In the genomic region with DNA sequence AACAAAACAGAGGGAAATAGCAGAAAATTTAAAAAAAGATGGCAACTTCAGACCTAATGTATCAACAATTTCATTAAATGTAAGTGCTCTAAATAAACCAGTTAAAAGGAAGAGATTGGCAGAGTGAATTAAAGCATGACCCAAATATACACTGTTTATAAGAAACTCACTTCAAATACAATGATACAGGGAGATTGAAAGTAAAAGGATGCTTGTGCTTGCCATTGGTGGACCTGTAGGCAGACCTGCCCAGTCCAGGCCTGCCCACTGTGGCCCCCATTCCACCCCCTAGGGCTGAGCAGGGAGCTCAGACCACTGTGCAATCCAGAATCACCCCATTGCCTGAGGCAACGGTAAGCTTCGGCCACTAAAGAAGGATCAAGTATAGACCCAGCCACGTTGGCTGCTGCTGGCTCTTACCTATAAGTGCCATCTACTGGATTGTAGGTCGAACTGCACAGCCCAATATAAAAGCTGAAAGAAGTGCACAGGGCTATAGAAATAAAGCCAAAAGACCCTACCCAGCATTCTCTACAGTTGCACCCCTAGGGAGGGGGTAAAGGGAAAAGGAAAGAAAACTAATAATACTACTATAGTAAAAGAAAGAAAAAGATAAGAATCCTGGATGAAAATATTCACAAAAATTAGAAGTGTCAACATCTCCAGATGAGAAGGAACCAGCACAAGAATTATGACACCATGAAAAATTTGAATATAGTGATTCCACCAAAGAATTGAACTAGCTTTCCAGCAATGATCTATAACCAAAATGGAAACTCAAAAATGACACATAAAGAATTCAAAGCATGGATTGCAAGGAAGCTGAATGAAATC, we compare ENCODE assay signal across 8 cellular contexts. TPM values are rescaled to one million over a fixed set of nuclear protein-coding genes. Genes with fewer than 3 reads are reported as not detected.
A peak's percentile ranks its signal among the peaks of the same experiment; 100 is the strongest.
DNase-seq lines count a peak whose midpoint lies in the region; ATAC-seq, FAIRE-seq and TF ChIP-seq lines count a peak whose summit lies in the region.

No MANE protein-coding gene starts in this region.

- peaks cover 53% of the 10 kb centered on the region for H3K27me3 Mint-ChIP-seq in activated CD4-positive, alpha-beta T cell treated with anti-CD3 and anti-CD28 coated beads, Interleukin-2, amount 10 ng/mL, durations not matched to agents 7 days and 5 days
- H3K27me3 Mint-ChIP-seq in endothelial cell (ENCODE audit: unreplicated experiment) (peaks cover 3% of the 10 kb centered on the region), naive B cell (peaks cover 38 to 65% (median 38%) of the 10 kb centered on the region in 3 donors)

- no peak overlapping the region for H3K27ac ChIP-seq in upper lobe of right lung

- H3K36me3 Mint-ChIP-seq in activated CD4-positive, alpha-beta T cell treated with anti-CD3 and anti-CD28 coated beads, Interleukin-2, amount 10 ng/mL, durations not matched to agents 7 days and 5 days (ENCODE audit: low read depth): no peaks in the 10 kb centered on the region
- H3K36me3 Mint-ChIP-seq in endothelial cell (ENCODE audit: low read depth, unreplicated experiment): no peaks in the 10 kb centered on the region
- no peaks in the 10 kb centered on the region for H3K36me3 Mint-ChIP-seq in naive B cell

- CTCF ChIA-PET in activated CD4-positive, alpha-beta T cell treated with anti-CD3 and anti-CD28 coated beads, Interleukin-2, amount 10 ng/mL, durations not matched to agents 7 days and 5 days (lab: Charles Lee): interaction anchor here (1.2 to 1.5 kb wide), 2 partner anchors 712 to 815 kb away, joined by 3 to 4 read pairs; a partner anchor contains a TSS

- no peaks in the 10 kb centered on the region for H3K9me3 ChIP-seq in upper lobe of right lung

- DNase-seq in D721Med (ENCODE audit: insufficient read length, low spot score) (no peak), NCI-H510A (lab: John Stamatoyannopoulos, UW) (peak; percentile 39), endothelial cell (ENCODE audit: low spot score) (peak; percentile 40), naive B cell (peak; percentile 38), upper lobe of right lung (no peak)
- DNase-seq in activated CD4-positive, alpha-beta T cell treated with anti-CD3 and anti-CD28 coated beads, Interleukin-2, amount 10 ng/mL, durations not matched to agents 7 days and 5 days: peak; percentile 52

- FAIRE-seq in D721Med (lab: Jason Lieb, UNC): no peak

- H3K27me3 ChIP-seq in upper lobe of right lung: no peaks in the 10 kb centered on the region

- TF ChIP-seq CTCF in D721Med (IDR thresholded peaks at IDR 0.05; ENCODE audit: insufficient read depth, missing control alignments) (peak; percentile 95), endothelial cell (IDR thresholded peaks at IDR 0.05; ENCODE audit: unreplicated experiment) (peak; percentile 69), upper lobe of right lung (IDR thresholded peaks at IDR 0.05) (peak; percentile 78)

- no peak overlapping the region for H3K4me3 ChIP-seq in upper lobe of right lung

- no peaks in the 10 kb centered on the region for H3K36me3 ChIP-seq in upper lobe of right lung

- peaks cover 3% of the 10 kb centered on the region for H3K4me1 Mint-ChIP-seq in activated CD4-positive, alpha-beta T cell treated with anti-CD3 and anti-CD28 coated beads, Interleukin-2, amount 10 ng/mL, durations not matched to agents 7 days and 5 days
- no peaks in the 10 kb centered on the region for H3K4me1 Mint-ChIP-seq in endothelial cell (ENCODE audit: unreplicated experiment)
- peaks cover 0 to 5% (median 2%) of the 10 kb centered on the region in 3 donors for H3K4me1 Mint-ChIP-seq in naive B cell

- POLR2A ChIA-PET in activated CD4-positive, alpha-beta T cell treated with anti-CD3 and anti-CD28 coated beads, Interleukin-2, amount 10 ng/mL, durations not matched to agents 7 days and 5 days (lab: Charles Lee): no interaction called here

- peak; percentile 97 for ATAC-seq in GM19438 (IDR thresholded peaks at IDR 0.05; ENCODE audit: low read depth, unreplicated experiment)
- ATAC-seq in HG03439 (IDR thresholded peaks at IDR 0.05; ENCODE audit: unreplicated experiment): peak; percentile 91
- peak; percentile 71 to 76 for ATAC-seq in naive B cell (ENCODE audit: low read depth in 2 of 2)
- ATAC-seq in upper lobe of right lung: peak; percentile 96

- H3K27ac Mint-ChIP-seq in activated CD4-positive, alpha-beta T cell treated with anti-CD3 and anti-CD28 coated beads, Interleukin-2, amount 10 ng/mL, durations not matched to agents 7 days and 5 days: no peak overlapping the region
- H3K27ac Mint-ChIP-seq in endothelial cell (ENCODE audit: unreplicated experiment) (no peak overlapping the region), naive B cell (no peak overlapping the region)

- no peaks in the 10 kb centered on the region for H3K9me3 Mint-ChIP-seq in activated CD4-positive, alpha-beta T cell treated with anti-CD3 and anti-CD28 coated beads, Interleukin-2, amount 10 ng/mL, durations not matched to agents 7 days and 5 days
- no peaks in the 10 kb centered on the region for H3K9me3 Mint-ChIP-seq in endothelial cell (ENCODE audit: unreplicated experiment)
- peaks cover 0 to 11% (median 0%) of the 10 kb centered on the region in 7 donors for H3K9me3 Mint-ChIP-seq in naive B cell

- no peak overlapping the region for H3K4me3 Mint-ChIP-seq in activated CD4-positive, alpha-beta T cell treated with anti-CD3 and anti-CD28 coated beads, Interleukin-2, amount 10 ng/mL, durations not matched to agents 7 days and 5 days
- H3K4me3 Mint-ChIP-seq in endothelial cell (ENCODE audit: unreplicated experiment): no peak overlapping the region
- peak overlapping the region in 3 of 8 donors; percentile 21 to 41 (median 37) for H3K4me3 Mint-ChIP-seq in naive B cell

- intact Hi-C loops in upper lobe of right lung (cut with DNase I): no loop called here

- no peaks in the 10 kb centered on the region for H3K4me1 ChIP-seq in upper lobe of right lung

RNA-seq across cellular contexts. Expression of a gene that starts 36.1 kb away (rescaled TPM):
- 100 to 1,000 TPM; 117 to 148 TPM for total RNA-seq in activated CD4-positive, alpha-beta T cell treated with anti-CD3 and anti-CD28 coated beads, Interleukin-2, amount 10 ng/mL, durations not matched to agents 7 days and 5 days
- total RNA-seq in endothelial cell (ENCODE audit: unreplicated experiment): 165 TPM
- polyA plus RNA-seq in naive B cell (ENCODE audit: low read depth in 6 of 6): 100 to 1,000 TPM; 389 to 612 (median 483) TPM
- total RNA-seq in upper lobe of right lung: 111 TPM

RNA-seq across cellular contexts. Expression of a gene that starts 37.2 kb away (rescaled TPM):
- 10 to 100 TPM; 19.7 to 23.6 TPM for total RNA-seq in activated CD4-positive, alpha-beta T cell treated with anti-CD3 and anti-CD28 coated beads, Interleukin-2, amount 10 ng/mL, durations not matched to agents 7 days and 5 days
- 17.1 TPM for total RNA-seq in endothelial cell (ENCODE audit: unreplicated experiment)
- 10 to 100 TPM; 16.3 to 24.0 (median 19.3) TPM for polyA plus RNA-seq in naive B cell (ENCODE audit: low read depth in 6 of 6)
- total RNA-seq in upper lobe of right lung: 12.8 TPM

Comparison
In these comparisons a context has a peak if more than half of its experiments do, and no peak if none do; other contexts are left out.
1. DNase-seq: peak in NCI-H510A (single experiment), activated CD4-positive, alpha-beta T cell treated with anti-CD3 and anti-CD28 coated beads, Interleukin-2, amount 10 ng/mL, durations not matched to agents 7 days and 5 days (single experiment), endothelial cell (single experiment) and naive B cell (single experiment); none in D721Med (single experiment) and upper lobe of right lung (single experiment).
2. Peak in every context shown above with its lines, with median percentiles within 50 percentile points of each other: CTCF ChIP-seq and ATAC-seq.